Comparison of ENCODE assay signal across 29 cellular contexts in genomic region chr3:128775241-128775640, GRCh38. TPM values are rescaled to one million over a fixed set of nuclear protein-coding genes. Genes with fewer than 3 reads are reported as not detected.
DNase-seq lines count a peak whose midpoint lies in the region; ATAC-seq and TF ChIP-seq lines count a peak whose summit lies in the region.
"Had no signal": no experiment of that assay in that cellular context is flagged by ENCODE, and none has a peak within 500 bp of the region (broad histone marks: within the 10 kb centered on the region; RNA-seq: fewer than 3 reads in every experiment).

No MANE protein-coding gene starts in this region.

- H3K4me1 ChIP-seq in CD4-positive, CD25-positive, alpha-beta regulatory T cell (ENCODE audit: control insufficient read depth, insufficient read depth, low read length, poor library complexity, severe bottlenecking), result peaks cover 18% of the 10 kb centered on the region
- H3K4me1 ChIP-seq in IMR-90 (ENCODE audit: control insufficient read depth, insufficient read depth, low read length) (peaks cover 5% of the 10 kb centered on the region), osteoblast (ENCODE audit: insufficient read depth, low read length) (peaks cover under 1% of the 10 kb centered on the region)
- H3K4me1 ChIP-seq: foreskin keratinocyte, HAP-1 had no signal

- no peak overlapping the region for H2BK5ac ChIP-seq in IMR-90 (ENCODE audit: low read depth, low read length, poor library complexity, severe bottlenecking)

- H3K9me1 ChIP-seq in IMR-90 (ENCODE audit: insufficient read depth, low read length), result peaks cover 25% of the 10 kb centered on the region

- no peak overlapping the region for H3K27ac ChIP-seq in CD4-positive, CD25-positive, alpha-beta regulatory T cell (ENCODE audit: insufficient read depth, low read length, poor library complexity, severe bottlenecking)
- H3K27ac ChIP-seq in IMR-90 (ENCODE audit: insufficient read depth, low read length) (no peak overlapping the region), osteoblast (ENCODE audit: low read depth, low read length) (no peak overlapping the region)
- H3K27ac ChIP-seq: adrenal gland, body of pancreas, esophagus squamous epithelium, foreskin keratinocyte, hepatocyte, SK-N-MC, transverse colon had no signal

- no peak overlapping the region for H2BK20ac ChIP-seq in IMR-90 (ENCODE audit: low read depth, low read length)

- peak overlapping the region in 3 of 4 donors; percentile 35 to 65 (median 43) for H3K4me3 Mint-ChIP-seq in CD4-positive, CD25-positive, alpha-beta regulatory T cell
- no peak overlapping the region for H3K4me3 Mint-ChIP-seq in dendritic cell treated with granulocyte-macrophage colony-stimulating factor and Interleukin-4, amounts not matched to agents 40 ng/mL and 50 ng/mL, for 4 days
- H3K4me3 Mint-ChIP-seq in activated T-cell treated with anti-CD3 and anti-CD28 coated beads, Interleukin-2, amount 50 U/mL, for 4 hours, result no peak overlapping the region
- H3K4me3 Mint-ChIP-seq: central memory CD8-positive, alpha-beta T cell; stimulated activated memory B cell treated with anti-CD40 and anti-IgM and Interleukin-4, amounts not matched to agents 10 μg/mL and 1 μg/mL and 100 μg/mL, for 72 hours had no signal

- no peak overlapping the region for H4K8ac ChIP-seq in IMR-90 (ENCODE audit: low read depth in 2 of 2, low read length in 2 of 2)

- no peak for ATAC-seq in CD4-positive, CD25-positive, alpha-beta regulatory T cell (ENCODE audit: low read depth in 2 of 2)
- no peak for ATAC-seq in IMR-90 (ENCODE audit: low read depth)
- ATAC-seq in HG03139 (IDR thresholded peaks at IDR 0.05; ENCODE audit: unreplicated experiment), result no peak
- ATAC-seq in activated T-cell treated with anti-CD3 and anti-CD28 coated beads, Interleukin-2, amount 50 U/mL, for 4 hours, result no peak
- ATAC-seq: body of pancreas; foreskin keratinocyte; left cardiac atrium; stimulated activated memory B cell treated with anti-CD40 and anti-IgM and Interleukin-4, amounts not matched to agents 10 μg/mL and 1 μg/mL and 100 μg/mL, for 72 hours had no signal

- peaks cover 0 to 1% (median 0%) of the 10 kb centered on the region in 7 donors for H3K9me3 Mint-ChIP-seq in CD4-positive, CD25-positive, alpha-beta regulatory T cell
- no peaks in the 10 kb centered on the region for H3K9me3 Mint-ChIP-seq in dendritic cell treated with granulocyte-macrophage colony-stimulating factor and Interleukin-4, amounts not matched to agents 40 ng/mL and 50 ng/mL, for 4 days
- no peaks in the 10 kb centered on the region for H3K9me3 Mint-ChIP-seq in activated T-cell treated with anti-CD3 and anti-CD28 coated beads, Interleukin-2, amount 50 U/mL, for 4 hours
- H3K9me3 Mint-ChIP-seq: central memory CD8-positive, alpha-beta T cell; stimulated activated memory B cell treated with anti-CD40 and anti-IgM and Interleukin-4, amounts not matched to agents 10 μg/mL and 1 μg/mL and 100 μg/mL, for 72 hours had no signal

- no peak overlapping the region for H3K14ac ChIP-seq in IMR-90 (replicated peaks; ENCODE audit: low read depth, low read length)

- no peak overlapping the region for H2BK15ac ChIP-seq in IMR-90 (ENCODE audit: low read depth, low read length)

- no peak for TF ChIP-seq POLR2A in IMR-90 (IDR thresholded peaks at IDR 0.05; ENCODE audit: low read depth, low read length)

- in situ Hi-C loops in IMR-90 (cut with MboI; ENCODE audit: low sequenced_read_pairs), result no loop called here

- no peak overlapping the region for H3K9ac ChIP-seq in IMR-90 (ENCODE audit: low read depth, low read length)

- peaks cover 89% of the 10 kb centered on the region for H3K79me2 ChIP-seq in osteoblast (ENCODE audit: insufficient read depth, low read length)

- no peak overlapping the region for H2AK5ac ChIP-seq in IMR-90 (ENCODE audit: low read depth, low read length)

- dilution Hi-C loops in IMR-90 (cut with HindIII; ENCODE audit: low sequenced_read_pairs, unreplicated experiment), result no loop called here

- H3K27me3 Mint-ChIP-seq in CD4-positive, CD25-positive, alpha-beta regulatory T cell, result no peaks in the 10 kb centered on the region
- H3K27me3 Mint-ChIP-seq in dendritic cell treated with granulocyte-macrophage colony-stimulating factor and Interleukin-4, amounts not matched to agents 40 ng/mL and 50 ng/mL, for 4 days, result no peaks in the 10 kb centered on the region
- no peaks in the 10 kb centered on the region for H3K27me3 Mint-ChIP-seq in activated T-cell treated with anti-CD3 and anti-CD28 coated beads, Interleukin-2, amount 50 U/mL, for 4 hours (ENCODE audit: low read depth)
- H3K27me3 Mint-ChIP-seq: central memory CD8-positive, alpha-beta T cell; stimulated activated memory B cell treated with anti-CD40 and anti-IgM and Interleukin-4, amounts not matched to agents 10 μg/mL and 1 μg/mL and 100 μg/mL, for 72 hours had no signal

- H4K20me1 ChIP-seq in IMR-90 (ENCODE audit: insufficient read depth, low read length), result peaks cover 84% of the 10 kb centered on the region
- H4K20me1 ChIP-seq in osteoblast (ENCODE audit: insufficient read depth, low read length), result peaks cover 75% of the 10 kb centered on the region

- H3K79me1 ChIP-seq in IMR-90 (ENCODE audit: low read depth in 1 of 2, low read length in 2 of 2), result peaks cover 8 to 71% of the 10 kb centered on the region in 2 experiments; a peak in 3 of 4 replicates

- no peak overlapping the region for H3K56ac ChIP-seq in IMR-90 (ENCODE audit: extremely low read depth, insufficient read depth, low read length)

- BruUV-seq in IMR-90 (replicated peaks; lab: Mats Ljungman, UMichigan), result no TSS peak

- no peaks in the 10 kb centered on the region for H3K9me3 ChIP-seq in CD4-positive, CD25-positive, alpha-beta regulatory T cell (ENCODE audit: control insufficient read depth in 2 of 2, low read length in 2 of 2)
- H3K9me3 ChIP-seq in IMR-90 (ENCODE audit: control insufficient read depth, insufficient read depth, low read length) (no peaks in the 10 kb centered on the region), osteoblast (ENCODE audit: low read depth, low read length) (no peaks in the 10 kb centered on the region)
- H3K9me3 ChIP-seq: adrenal gland, body of pancreas, Caco-2, esophagus squamous epithelium, HAP-1, transverse colon had no signal

- no peaks in the 10 kb centered on the region for H3K27me3 ChIP-seq in CD4-positive, CD25-positive, alpha-beta regulatory T cell (ENCODE audit: control insufficient read depth, insufficient read depth, low read length)
- H3K27me3 ChIP-seq in IMR-90 (ENCODE audit: control insufficient read depth, insufficient read depth, low read length) (no peaks in the 10 kb centered on the region), osteoblast (ENCODE audit: insufficient read depth, low read length) (no peaks in the 10 kb centered on the region)
- H3K27me3 ChIP-seq: adrenal gland, body of pancreas, esophagus squamous epithelium, foreskin keratinocyte, hepatocyte, transverse colon had no signal

- H3K4ac ChIP-seq in IMR-90 (ENCODE audit: low read depth, low read length), result no peak overlapping the region

- no peak overlapping the region for H4K91ac ChIP-seq in IMR-90 (ENCODE audit: insufficient read depth, low read depth, low read length)

- no peak overlapping the region for H2BK120ac ChIP-seq in IMR-90 (ENCODE audit: low read depth, low read length)

- H3K4me1 Mint-ChIP-seq in CD4-positive, CD25-positive, alpha-beta regulatory T cell, result peaks cover 34 to 80% (median 68%) of the 10 kb centered on the region in 4 donors
- peaks cover 77% of the 10 kb centered on the region for H3K4me1 Mint-ChIP-seq in dendritic cell treated with granulocyte-macrophage colony-stimulating factor and Interleukin-4, amounts not matched to agents 40 ng/mL and 50 ng/mL, for 4 days (ENCODE audit: low read depth)
- peaks cover 79% of the 10 kb centered on the region for H3K4me1 Mint-ChIP-seq in activated T-cell treated with anti-CD3 and anti-CD28 coated beads, Interleukin-2, amount 50 U/mL, for 4 hours (ENCODE audit: low read depth)

- no peak for TF ChIP-seq RAD21 in IMR-90 (IDR thresholded peaks at IDR 0.05; ENCODE audit: low read length)

- no peaks in the 10 kb centered on the region for H3K36me3 ChIP-seq in CD4-positive, CD25-positive, alpha-beta regulatory T cell (ENCODE audit: control insufficient read depth, insufficient read depth, low read length)
- H3K36me3 ChIP-seq in IMR-90 (ENCODE audit: control insufficient read depth, insufficient read depth, low read length), result no peaks in the 10 kb centered on the region
- peaks cover 4% of the 10 kb centered on the region for H3K36me3 ChIP-seq in osteoblast (ENCODE audit: insufficient read depth, low read length)
- H3K36me3 ChIP-seq: adrenal gland, HAP-1, transverse colon had no signal

- H3K36me3 Mint-ChIP-seq in CD4-positive, CD25-positive, alpha-beta regulatory T cell, result peaks cover 16% of the 10 kb centered on the region
- H3K36me3 Mint-ChIP-seq in dendritic cell treated with granulocyte-macrophage colony-stimulating factor and Interleukin-4, amounts not matched to agents 40 ng/mL and 50 ng/mL, for 4 days (ENCODE audit: low read depth), result peaks cover 63% of the 10 kb centered on the region
- H3K36me3 Mint-ChIP-seq in activated T-cell treated with anti-CD3 and anti-CD28 coated beads, Interleukin-2, amount 50 U/mL, for 4 hours (ENCODE audit: insufficient read depth), result peaks cover 17% of the 10 kb centered on the region

- TF ChIP-seq CTCF in IMR-90 (conservative IDR thresholded peaks at IDR 0.05; ENCODE audit: low read depth, low read length) (no peak), osteoblast (IDR thresholded peaks at IDR 0.05; ENCODE audit: extremely low read depth, low read depth, low read length) (no peak)

- H3K4me2 ChIP-seq in IMR-90 (ENCODE audit: low read depth, low read length), result no peak overlapping the region
- H3K4me2 ChIP-seq in osteoblast (ENCODE audit: insufficient read depth, low read length), result no peak overlapping the region
- H3K4me2 ChIP-seq: hepatocyte had no signal

- H3K27ac Mint-ChIP-seq in CD4-positive, CD25-positive, alpha-beta regulatory T cell, result peak overlapping the region in 2 of 3 donors; percentile 66 to 76
- peak overlapping the region; percentile 58 for H3K27ac Mint-ChIP-seq in dendritic cell treated with granulocyte-macrophage colony-stimulating factor and Interleukin-4, amounts not matched to agents 40 ng/mL and 50 ng/mL, for 4 days
- H3K27ac Mint-ChIP-seq: stimulated activated memory B cell treated with anti-CD40 and anti-IgM and Interleukin-4, amounts not matched to agents 10 μg/mL and 1 μg/mL and 100 μg/mL, for 72 hours had no signal

- POLR2A ChIA-PET in IMR-90 (lab: Charles Lee; ENCODE audit: unreplicated experiment), result no interaction called here

- H2AFZ ChIP-seq in IMR-90 (replicated peaks; ENCODE audit: low read length, poor library complexity) (peak overlapping the region; percentile 24), osteoblast (ENCODE audit: low read length) (no peak overlapping the region)
- H2AFZ ChIP-seq: hepatocyte had no signal

- WGBS in IMR-90 (ENCODE audit: extremely low coverage in 2 of 2, insufficient read length in 1 of 2), 2 experiments, result 100% methylated on average over 1 of the region's 3 CpGs; no CpG with 5 or more reads in 1 of the 2 experiments

- CTCF ChIA-PET in IMR-90 (lab: Yijun Ruan, JAX), result no interaction called here

- intact Hi-C loops in IMR-90 (cut with micrococcal nuclease), result no loop called here
- intact Hi-C loops in dendritic cell treated with granulocyte-macrophage colony-stimulating factor and Interleukin-4, amounts not matched to agents 40 ng/mL and 50 ng/mL, for 4 days (cut with micrococcal nuclease), result no loop called here

- no peak overlapping the region for H3K18ac ChIP-seq in IMR-90 (ENCODE audit: low read depth, low read length)

- no peak overlapping the region for H4K5ac ChIP-seq in IMR-90 (ENCODE audit: low read depth, low read length)

- no peak overlapping the region for H3K23ac ChIP-seq in IMR-90 (ENCODE audit: low read depth, low read length)

- no peak overlapping the region for H2AK9ac ChIP-seq in IMR-90 (replicated peaks; ENCODE audit: low read depth, low read length, poor library complexity)

- no peak overlapping the region for H3K4me3 ChIP-seq in CD4-positive, CD25-positive, alpha-beta regulatory T cell (ENCODE audit: low read depth, low read length)
- H3K4me3 ChIP-seq in IMR-90 (ENCODE audit: insufficient read depth, low read depth, low read length) (no peak overlapping the region), osteoblast (ENCODE audit: insufficient read depth, low read length) (no peak overlapping the region)
- H3K4me3 ChIP-seq: adrenal gland, body of pancreas, esophagus squamous epithelium, HAP-1, hepatocyte, SK-N-MC, transverse colon had no signal

- no peak for DNase-seq in CD4-positive, CD25-positive, alpha-beta regulatory T cell
- DNase-seq in IMR-90 (no peak), osteoblast (ENCODE audit: insufficient read length, low spot score, missing footprints) (peak; percentile 52)
- no peak for DNase-seq in stimulated activated CD4-positive, alpha-beta T cell treated with anti-CD3 and anti-CD28 coated beads, Interleukin-4, amount 100 ng/mL, for 1 hour
- no peak for DNase-seq in effector CD4-positive, alpha-beta T cell
- DNase-seq in activated T-cell treated with anti-CD3 and anti-CD28 coated beads, Interleukin-2, amount 50 U/mL, for 4 hours, result no peak
- DNase-seq: activated CD4-positive, alpha-beta T cell treated with anti-CD3 and anti-CD28 coated beads for 4 hours; activated gamma-delta T cell treated with Interleukin-2 at 50 U/mL for 16 hours; adrenal gland; body of pancreas; Caco-2; dermis blood vessel endothelial cell; DMS53; esophagus squamous epithelium; foreskin keratinocyte; left cardiac atrium; mammary epithelial cell; NCI-H1436; NCI-H2081; NCI-H2227 treated with DMSO at 0.1 percent for 48 hours; NCI-H526 treated with DMSO at 0.1 percent for 48 hours; transverse colon had no signal

RNA-seq across cellular contexts. Expression of gene RAB7A, which starts 49.3 kb away (rescaled TPM):
- total RNA-seq in CD4-positive, CD25-positive, alpha-beta regulatory T cell, result 156 TPM
- polyA plus RNA-seq in CD4-positive, CD25-positive, alpha-beta regulatory T cell, result 100 to 1,000 TPM; 179 to 200 (median 186) TPM
- total RNA-seq in IMR-90 (2012; rRNA removed) (57.0 and 65.3 TPM in 2 replicates), osteoblast (86.0 and 86.1 TPM in 2 replicates)
- polyA plus RNA-seq in IMR-90 (2012; rRNA removed), result 240 TPM in 2 replicates
- polyA plus RNA-seq in IMR-90 (2012; cell fraction: cytosol; rRNA removed), result 115 and 146 TPM in 2 replicates
- 24.1 and 76.0 TPM in 2 replicates for polyA plus RNA-seq in IMR-90 (2012; cell fraction: nucleus; rRNA removed; ENCODE audit: low replicate concordance)
- total RNA-seq in activated T-cell treated with anti-CD3 and anti-CD28 coated beads, Interleukin-2, amount 50 U/mL, for 4 hours, result 100 to 1,000 TPM; 358 to 449 (median 407) TPM

Comparison
In these comparisons a context has a peak if more than half of its experiments do, and no peak if none do; other contexts are left out.
1. H3K4me3 Mint-ChIP-seq: peak in CD4-positive, CD25-positive, alpha-beta regulatory T cell (3 of 4); none in dendritic cell treated with granulocyte-macrophage colony-stimulating factor and Interleukin-4, amounts not matched to agents 40 ng/mL and 50 ng/mL, for 4 days (single experiment) and activated T-cell treated with anti-CD3 and anti-CD28 coated beads, Interleukin-2, amount 50 U/mL, for 4 hours (single experiment).